In genomic region chr11:71372693-71373657, GRCh38 we compare ENCODE assay signal across 8 cellular contexts.
DNase-seq lines count a peak whose midpoint lies in the region; TF ChIP-seq lines count a peak whose summit lies in the region.

No MANE protein-coding gene starts in this region.

- DNase-seq in GM13977 (ENCODE audit: low spot score) = no peak
- DNase-seq in RPMI7951 (ENCODE audit: low read depth) = peak; percentile 17
- peak; percentile 46 for DNase-seq in hepatocyte (ENCODE audit: low spot score)
- no peak for DNase-seq in T-helper 1 cell
- no peak for DNase-seq in NCI-H1048 (lab: John Stamatoyannopoulos, UW)
- no peak for DNase-seq in immature natural killer cell
- no peak for DNase-seq in activated CD4-positive, alpha-beta T cell treated with anti-CD3 and anti-CD28 coated beads, Interleukin-2, amount 50 U/mL, for 1 hour

- no peaks in the 10 kb centered on the region for H3K9me3 ChIP-seq in hepatocyte (ENCODE audit: low read depth)

- in situ Hi-C loops in GM13977 (cut with MboI; ENCODE audit: low pct_unique_long_range_greater_than_20kb, low sequenced_read_pairs, unreplicated experiment) = no loop called here

- no peak overlapping the region for H3K27ac Mint-ChIP-seq in immature natural killer cell

- H3K27ac ChIP-seq in 22Rv1 (no peak overlapping the region), hepatocyte (no peak overlapping the region)

- H4K20me1 ChIP-seq in hepatocyte (ENCODE audit: insufficient read depth, poor library complexity, severe bottlenecking) = no peaks in the 10 kb centered on the region

- no peak overlapping the region for H3K4me3 Mint-ChIP-seq in immature natural killer cell

- H3K4me3 ChIP-seq in hepatocyte = no peak overlapping the region

- no peak overlapping the region for H3K4me2 ChIP-seq in hepatocyte

- no peaks in the 10 kb centered on the region for H3K36me3 ChIP-seq in hepatocyte (replicated peaks; ENCODE audit: insufficient read depth, low read depth)

- 82% methylated on average over 9 of the region's 9 CpGs for WGBS in hepatocyte (ENCODE audit: low lambda C conversion rate, missing lambda C conversion rate)

- H2AFZ ChIP-seq in hepatocyte = no peak overlapping the region

- H3K4me1 ChIP-seq in hepatocyte (ENCODE audit: insufficient read depth) = no peaks in the 10 kb centered on the region

- peaks cover 0 to 2% (median 0%) of the 10 kb centered on the region in 6 donors for H3K9me3 Mint-ChIP-seq in immature natural killer cell

- H3K27me3 ChIP-seq in hepatocyte = peaks cover 12% of the 10 kb centered on the region

- H3K4me1 Mint-ChIP-seq in immature natural killer cell = no peaks in the 10 kb centered on the region

- no peaks in the 10 kb centered on the region for H3K36me3 Mint-ChIP-seq in immature natural killer cell

- H3K9me2 ChIP-seq in hepatocyte (replicated peaks; ENCODE audit: insufficient read depth) = no peaks in the 10 kb centered on the region

- peak; percentile 42 for TF ChIP-seq CTCF in 22Rv1 (IDR thresholded peaks at IDR 0.05)
- peak; percentile 5 for TF ChIP-seq CTCF in GM13977 (IDR thresholded peaks at IDR 0.05; ENCODE audit: extremely low read depth, insufficient read depth, missing control alignments)
- TF ChIP-seq CTCF in hepatocyte (IDR thresholded peaks at IDR 0.05; ENCODE audit: poor library complexity) = peak; percentile 66

- H3K27me3 Mint-ChIP-seq in immature natural killer cell (ENCODE audit: low read depth in 3 of 3) = peaks cover 2 to 4% (median 2%) of the 10 kb centered on the region in 3 donors

- H3K79me2 ChIP-seq in hepatocyte = no peaks in the 10 kb centered on the region

Comparison
In these comparisons a context has a peak if more than half of its experiments do, and no peak if none do; other contexts are left out.
1. CTCF ChIP-seq: peak in every context shown above with its lines; median percentile 66 in hepatocyte; 42 in 22Rv1; 5 in GM13977.
2. DNase-seq: peak in RPMI7951 (single experiment) and hepatocyte (single experiment); none in GM13977 (single experiment), T-helper 1 cell (0 of 5), NCI-H1048 (single experiment), immature natural killer cell (0 of 3) and activated CD4-positive, alpha-beta T cell treated with anti-CD3 and anti-CD28 coated beads, Interleukin-2, amount 50 U/mL, for 1 hour (single experiment).